In the genomic region with DNA sequence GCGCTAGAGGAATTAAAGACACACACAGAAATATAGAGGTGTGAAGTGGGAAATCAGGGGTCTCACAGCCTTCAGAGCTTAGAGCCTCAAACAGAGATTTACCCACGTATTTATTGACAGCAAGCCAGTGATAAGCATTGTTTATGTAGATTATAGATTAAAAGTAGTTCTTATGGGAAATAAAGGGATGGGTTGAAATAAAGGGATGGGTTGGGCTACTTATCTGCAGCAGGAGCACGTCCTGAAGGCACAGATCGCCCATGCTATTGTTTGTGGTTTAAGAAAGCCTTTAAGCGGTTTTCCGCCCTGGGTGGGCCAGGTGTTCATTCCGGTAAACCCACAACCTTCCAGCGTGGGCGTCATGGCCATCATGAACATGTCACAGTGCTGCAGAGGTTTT, we compare ENCODE assay signal across 2 cellular contexts.
TF ChIP-seq lines count a peak whose summit lies in the region.

No MANE protein-coding gene starts in this region.

TF ChIP-seq in K562, 482 proteins besides CTCF, POLR2A, EP300 and RAD21:
- TF ChIP-seq CBX5 (IDR thresholded peaks at IDR 0.05; ENCODE audit: borderline replicate concordance, low read depth) (peak; percentile 77; the same call in 1 of the 2 replicates), TRIM24 (IDR thresholded peaks at IDR 0.05) (0 out of 4 replicates have a peak, but pooled peaks of 1 of the 2 experiments have one; percentile 13), ZBTB33 (CRISPR knock-in tag; IDR thresholded peaks at IDR 0.05) (peak; percentile 25; the same call in 1 of the 2 replicates), CBX3 (IDR thresholded peaks at IDR 0.05; ENCODE audit: borderline replicate concordance in 1 of 2, low read length in 2 of 2) (peak in 1 of 2 experiments; percentile 65; a peak in 2 of 3 replicates), CBX1 (IDR thresholded peaks at IDR 0.05; ENCODE audit: low read depth) (peak; percentile 57; the same call in 1 of the 2 replicates)
- TF ChIP-seq, protein P1, sequence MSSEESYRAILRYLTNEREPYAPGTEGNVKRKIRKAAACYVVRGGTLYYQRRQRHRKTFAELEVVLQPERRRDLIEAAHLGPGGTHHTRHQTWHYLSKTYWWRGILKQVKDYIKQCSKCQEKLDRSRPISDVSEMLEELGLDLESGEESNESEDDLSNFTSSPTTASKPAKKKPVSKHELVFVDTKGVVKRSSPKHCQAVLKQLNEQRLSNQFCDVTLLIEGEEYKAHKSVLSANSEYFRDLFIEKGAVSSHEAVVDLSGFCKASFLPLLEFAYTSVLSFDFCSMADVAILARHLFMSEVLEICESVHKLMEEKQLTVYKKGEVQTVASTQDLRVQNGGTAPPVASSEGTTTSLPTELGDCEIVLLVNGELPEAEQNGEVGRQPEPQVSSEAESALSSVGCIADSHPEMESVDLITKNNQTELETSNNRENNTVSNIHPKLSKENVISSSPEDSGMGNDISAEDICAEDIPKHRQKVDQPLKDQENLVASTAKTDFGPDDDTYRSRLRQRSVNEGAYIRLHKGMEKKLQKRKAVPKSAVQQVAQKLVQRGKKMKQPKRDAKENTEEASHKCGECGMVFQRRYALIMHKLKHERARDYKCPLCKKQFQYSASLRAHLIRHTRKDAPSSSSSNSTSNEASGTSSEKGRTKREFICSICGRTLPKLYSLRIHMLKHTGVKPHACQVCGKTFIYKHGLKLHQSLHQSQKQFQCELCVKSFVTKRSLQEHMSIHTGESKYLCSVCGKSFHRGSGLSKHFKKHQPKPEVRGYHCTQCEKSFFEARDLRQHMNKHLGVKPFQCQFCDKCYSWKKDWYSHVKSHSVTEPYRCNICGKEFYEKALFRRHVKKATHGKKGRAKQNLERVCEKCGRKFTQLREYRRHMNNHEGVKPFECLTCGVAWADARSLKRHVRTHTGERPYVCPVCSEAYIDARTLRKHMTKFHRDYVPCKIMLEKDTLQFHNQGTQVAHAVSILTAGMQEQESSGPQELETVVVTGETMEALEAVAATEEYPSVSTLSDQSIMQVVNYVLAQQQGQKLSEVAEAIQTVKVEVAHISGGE (CRISPR knock-in tag; IDR thresholded peaks at IDR 0.05) = 0 out of 6 replicates have a peak, but pooled peaks of 1 of the 3 experiments have one; percentile 20

TF ChIP-seq in HepG2, 621 proteins besides CTCF, POLR2A, EP300 and RAD21:
- peak; percentile 98 for TF ChIP-seq ZNF761 (CRISPR knock-in tag; conservative IDR thresholded peaks at IDR 0.05)
